ENCODE assay signal across 1 cellular context in genomic region chr17:46940692-46941404, GRCh38.
A peak's percentile ranks its signal among the peaks of the same experiment; 100 is the strongest.
TF ChIP-seq lines count a peak whose summit lies in the region.

No MANE protein-coding gene starts in this region.

TF ChIP-seq in A549, 52 proteins besides CTCF, POLR2A, EP300 and RAD21 (continued from another document):
- TF ChIP-seq CHD2 (IDR thresholded peaks at IDR 0.05; ENCODE audit: low read length, partially characterized antibody) = no peak
- TF ChIP-seq HEYL (CRISPR knock-in tag; IDR thresholded peaks at IDR 0.05) = no peak
- TF ChIP-seq ELK1 (IDR thresholded peaks at IDR 0.05; ENCODE audit: low read depth, low read length) = no peak
- no peak for TF ChIP-seq JUNB (IDR thresholded peaks at IDR 0.05)
- no peak for TF ChIP-seq ZFP36 (IDR thresholded peaks at IDR 0.05; ENCODE audit: borderline replicate concordance, partially characterized antibody)
- no peak for TF ChIP-seq BCL3 (IDR thresholded peaks at IDR 0.05)
- TF ChIP-seq JUN (IDR thresholded peaks at IDR 0.05) = 0 out of 5 replicates have a peak, but pooled peaks of 1 of the 2 experiments have one; percentile 31
- no peak for TF ChIP-seq RARB (CRISPR knock-in tag; IDR thresholded peaks at IDR 0.05)
- no peak for TF ChIP-seq KDM1A (IDR thresholded peaks at IDR 0.05; ENCODE audit: low read depth)
- TF ChIP-seq NPAS2 (CRISPR knock-in tag; IDR thresholded peaks at IDR 0.05; ENCODE audit: borderline replicate concordance) = no peak
- no peak for TF ChIP-seq RNF2 (IDR thresholded peaks at IDR 0.05; ENCODE audit: borderline replicate concordance, low read depth)
- TF ChIP-seq ESRRA (IDR thresholded peaks at IDR 0.05; ENCODE audit: borderline replicate concordance, low read length) = 0 out of 2 replicates have a peak, but pooled peaks have one; percentile 18
- no peak for TF ChIP-seq FOSB (CRISPR knock-in tag; IDR thresholded peaks at IDR 0.05)
- TF ChIP-seq MYC (IDR thresholded peaks at IDR 0.05; ENCODE audit: borderline replicate concordance, low read length) = no peak
- no peak for TF ChIP-seq HOXB5 (CRISPR knock-in tag; IDR thresholded peaks at IDR 0.05)
- TF ChIP-seq MAZ (IDR thresholded peaks at IDR 0.05; ENCODE audit: borderline replicate concordance, low read depth, low read length) = 0 out of 2 replicates have a peak, but pooled peaks have one; percentile 44
- TF ChIP-seq HOXA7 (CRISPR knock-in tag; IDR thresholded peaks at IDR 0.05) = no peak
- no peak for TF ChIP-seq MAX (IDR thresholded peaks at IDR 0.05)
- no peak for TF ChIP-seq CBX8 (IDR thresholded peaks at IDR 0.05)
- TF ChIP-seq ATOH8 (CRISPR knock-in tag; IDR thresholded peaks at IDR 0.05; ENCODE audit: low read depth) = no peak
- TF ChIP-seq RFX5 (IDR thresholded peaks at IDR 0.05) = no peak
